ENCODE assay signal across 1 cellular context in genomic region chr13:80244574-80244973, GRCh38.
TF ChIP-seq lines count a peak whose summit lies in the region.

No MANE protein-coding gene starts in this region.

TF ChIP-seq in GM23338, 12 proteins besides CTCF, POLR2A, EP300 and RAD21 (continued from another document):
- TF ChIP-seq EZH2phosphoT487 (IDR thresholded peaks at IDR 0.05; ENCODE audit: unreplicated experiment), result no peak
